8 cellular contexts compared by ENCODE assay signal in genomic region chr9:35756743-35757526, GRCh38. TPM values are rescaled to one million over a fixed set of nuclear protein-coding genes. Genes with fewer than 3 reads are reported as not detected.
DNase-seq lines count a peak whose midpoint lies in the region; ATAC-seq and TF ChIP-seq lines count a peak whose summit lies in the region.

No MANE protein-coding gene starts in this region.

- H3K4me3 ChIP-seq in GM12865 (ENCODE audit: low read depth, low read length) (peak overlapping the region; percentile 57), mesendoderm (ENCODE audit: low read length) (peak overlapping the region; percentile 77)
- H3K4me3 ChIP-seq in effector memory CD4-positive, alpha-beta T cell (ENCODE audit: insufficient read depth, low read depth, low read length, poor library complexity, severe bottlenecking) = peak overlapping the region; percentile 81

- H3K9ac ChIP-seq in mesendoderm (ENCODE audit: low read length) = peak overlapping the region; percentile 83

- H3K79me1 ChIP-seq in mesendoderm (ENCODE audit: low read length) = no peaks in the 10 kb centered on the region

- H3K4me2 ChIP-seq in mesendoderm (ENCODE audit: low read length) = peak overlapping the region; percentile 91

- peak overlapping the region; percentile 28 for H3K18ac ChIP-seq in mesendoderm (ENCODE audit: low read length)

- no peak overlapping the region for H2BK120ac ChIP-seq in mesendoderm (ENCODE audit: low read depth, low read length)

- H3K4me1 Mint-ChIP-seq in activated CD4-positive, alpha-beta T cell treated with anti-CD3 and anti-CD28 coated beads, Interleukin-2, amount 10 ng/mL, durations not matched to agents 24 days and 14 days = peaks cover 42% of the 10 kb centered on the region

- DNase-seq in GM12865 (ENCODE audit: low read depth) (peak; percentile 89), NCI-H2081 (lab: John Stamatoyannopoulos, UW) (peak; percentile 82 to 91), mesendoderm (peak; percentile 83)
- DNase-seq in activated CD4-positive, alpha-beta T cell treated with anti-CD3 and anti-CD28 coated beads, Interleukin-2, amount 10 ng/mL, durations not matched to agents 24 days and 14 days = no peak
- peak in 2 of 3 donors; percentile 27 to 54 for DNase-seq in effector memory CD4-positive, alpha-beta T cell
- peak; percentile 54 for DNase-seq in stimulated activated CD8-positive, alpha-beta memory T cell treated with anti-CD3 and anti-CD28 coated beads, Interleukin-4, amount 100 ng/mL, for 48 hours

- H3K27me3 ChIP-seq in effector memory CD4-positive, alpha-beta T cell (replicated peaks; ENCODE audit: control insufficient read depth, insufficient read depth, low read length, poor library complexity, severe bottlenecking) = no peaks in the 10 kb centered on the region
- no peaks in the 10 kb centered on the region for H3K27me3 ChIP-seq in mesendoderm (ENCODE audit: insufficient read depth, low read length, poor library complexity)

- H3K79me2 ChIP-seq in mesendoderm (ENCODE audit: control insufficient read depth, insufficient read depth, low read length) = no peaks in the 10 kb centered on the region

- H3K27ac ChIP-seq in effector memory CD4-positive, alpha-beta T cell (ENCODE audit: insufficient read depth, low read length, poor library complexity, severe bottlenecking) = peak overlapping the region; percentile 77
- H3K27ac ChIP-seq in mesendoderm (ENCODE audit: low read depth, low read length) = peak overlapping the region; percentile 86

- ATAC-seq in HG02571 (IDR thresholded peaks at IDR 0.05; ENCODE audit: unreplicated experiment) = peak; percentile 45
- no peak for ATAC-seq in GM18858 (IDR thresholded peaks at IDR 0.05; ENCODE audit: unreplicated experiment)

- H3K4ac ChIP-seq in mesendoderm (ENCODE audit: low read depth, low read length) = peak overlapping the region; percentile 88

- H3K27ac Mint-ChIP-seq in activated CD4-positive, alpha-beta T cell treated with anti-CD3 and anti-CD28 coated beads, Interleukin-2, amount 10 ng/mL, durations not matched to agents 24 days and 14 days = peak overlapping the region; percentile 98

- WGBS in mesendoderm (ENCODE audit: extremely low coverage, insufficient coverage, low lambda C conversion rate) = no CpG with 5 or more reads among the region's 53 CpGs

- H4K8ac ChIP-seq in mesendoderm (ENCODE audit: low read depth, low read length) = peak overlapping the region; percentile 90

- peaks cover 6% of the 10 kb centered on the region for H3K4me1 ChIP-seq in effector memory CD4-positive, alpha-beta T cell (ENCODE audit: control insufficient read depth, insufficient read depth, low read length, poor library complexity, severe bottlenecking)
- H3K4me1 ChIP-seq in mesendoderm (ENCODE audit: control insufficient read depth, low read depth, low read length) = no peaks in the 10 kb centered on the region

- H3K36me3 ChIP-seq in effector memory CD4-positive, alpha-beta T cell (ENCODE audit: control insufficient read depth, insufficient read depth, low read length) = peaks cover 16% of the 10 kb centered on the region
- no peaks in the 10 kb centered on the region for H3K36me3 ChIP-seq in mesendoderm (ENCODE audit: control insufficient read depth, insufficient read depth, low read length)

- intact Hi-C loops in activated CD4-positive, alpha-beta T cell treated with anti-CD3 and anti-CD28 coated beads, Interleukin-2, amount 10 ng/mL, durations not matched to agents 24 days and 14 days (cut with micrococcal nuclease) = loop anchor here (1.0 to 5.0 kb wide), 3 partner anchors 21 to 58 kb away; partner anchors contain the start of gene HINT2

- H3K56ac ChIP-seq in mesendoderm (ENCODE audit: low read length) = peak overlapping the region; percentile 95

- H3K27me3 Mint-ChIP-seq in activated CD4-positive, alpha-beta T cell treated with anti-CD3 and anti-CD28 coated beads, Interleukin-2, amount 10 ng/mL, durations not matched to agents 24 days and 14 days = no peaks in the 10 kb centered on the region

- TF ChIP-seq CTCF in GM12865 (IDR thresholded peaks at IDR 0.05; ENCODE audit: insufficient read depth, low read depth, low read length, missing control alignments) = no peak

- H2BK15ac ChIP-seq in mesendoderm (replicated peaks; ENCODE audit: low read depth) = no peak overlapping the region

- H4K5ac ChIP-seq in mesendoderm (ENCODE audit: low read length) = no peak overlapping the region

- H2BK5ac ChIP-seq in mesendoderm (ENCODE audit: low read length) = peak overlapping the region; percentile 76

- peak overlapping the region; percentile 99 for H3K4me3 Mint-ChIP-seq in activated CD4-positive, alpha-beta T cell treated with anti-CD3 and anti-CD28 coated beads, Interleukin-2, amount 10 ng/mL, durations not matched to agents 24 days and 14 days

- H3K36me3 Mint-ChIP-seq in activated CD4-positive, alpha-beta T cell treated with anti-CD3 and anti-CD28 coated beads, Interleukin-2, amount 10 ng/mL, durations not matched to agents 24 days and 14 days (ENCODE audit: low read depth) = peaks cover 38% of the 10 kb centered on the region

- no peaks in the 10 kb centered on the region for H3K9me3 Mint-ChIP-seq in activated CD4-positive, alpha-beta T cell treated with anti-CD3 and anti-CD28 coated beads, Interleukin-2, amount 10 ng/mL, durations not matched to agents 24 days and 14 days

- H2AK5ac ChIP-seq in mesendoderm (ENCODE audit: low read length) = no peak overlapping the region

- no peaks in the 10 kb centered on the region for H3K9me3 ChIP-seq in effector memory CD4-positive, alpha-beta T cell (ENCODE audit: control insufficient read depth, low read length)

- H3K23ac ChIP-seq in mesendoderm (ENCODE audit: low read length) = no peak overlapping the region

RNA-seq across cellular contexts. Expression of gene MSMP, which starts 2.9 kb away (rescaled TPM):
- total RNA-seq in activated CD4-positive, alpha-beta T cell treated with anti-CD3 and anti-CD28 coated beads, Interleukin-2, amount 10 ng/mL, durations not matched to agents 24 days and 14 days = 0.88 TPM in 1 of 2 replicates, not detected in the other
- polyA plus RNA-seq in mesendoderm (2013, experiment 1 of 2) = 0.70 TPM
- 0.85 TPM for polyA plus RNA-seq in mesendoderm (2013, experiment 2 of 2)

RNA-seq across cellular contexts. Expression of gene RGP1, which starts 7.8 kb away (rescaled TPM):
- total RNA-seq in activated CD4-positive, alpha-beta T cell treated with anti-CD3 and anti-CD28 coated beads, Interleukin-2, amount 10 ng/mL, durations not matched to agents 24 days and 14 days = 16.3 and 16.7 TPM in 2 replicates
- polyA plus RNA-seq in mesendoderm (2013, experiment 1 of 2) = 10.1 TPM
- polyA plus RNA-seq in mesendoderm (2013, experiment 2 of 2) = 10.0 TPM

RNA-seq across cellular contexts. Expression of gene GBA2, which starts 7.9 kb away (rescaled TPM):
- 46.7 and 50.1 TPM in 2 replicates for total RNA-seq in activated CD4-positive, alpha-beta T cell treated with anti-CD3 and anti-CD28 coated beads, Interleukin-2, amount 10 ng/mL, durations not matched to agents 24 days and 14 days
- polyA plus RNA-seq in mesendoderm (2013, experiment 1 of 2) = 35.0 TPM
- polyA plus RNA-seq in mesendoderm (2013, experiment 2 of 2) = 35.8 TPM

RNA-seq across cellular contexts. Expression of gene CREB3, which starts 24.5 kb away (rescaled TPM):
- 27.0 and 27.6 TPM in 2 replicates for total RNA-seq in activated CD4-positive, alpha-beta T cell treated with anti-CD3 and anti-CD28 coated beads, Interleukin-2, amount 10 ng/mL, durations not matched to agents 24 days and 14 days
- 19.8 TPM for polyA plus RNA-seq in mesendoderm (2013, experiment 1 of 2)
- polyA plus RNA-seq in mesendoderm (2013, experiment 2 of 2) = 19.8 TPM

RNA-seq across cellular contexts. Expression of gene TLN1, which starts 24.9 kb away (rescaled TPM):
- 220 and 243 TPM in 2 replicates for total RNA-seq in activated CD4-positive, alpha-beta T cell treated with anti-CD3 and anti-CD28 coated beads, Interleukin-2, amount 10 ng/mL, durations not matched to agents 24 days and 14 days
- polyA plus RNA-seq in mesendoderm (2013, experiment 1 of 2) = 27.1 TPM
- polyA plus RNA-seq in mesendoderm (2013, experiment 2 of 2) = 27.7 TPM
